19 cellular contexts compared by ENCODE assay signal in genomic region chr2:7950035-7950612, GRCh38.
A peak's percentile ranks its signal among the peaks of the same experiment; 100 is the strongest.
DNase-seq lines count a peak whose midpoint lies in the region; ATAC-seq, FAIRE-seq and TF ChIP-seq lines count a peak whose summit lies in the region.
"Had no signal": no experiment of that assay in that cellular context is flagged by ENCODE, and none has a peak within 500 bp of the region (broad histone marks: within the 10 kb centered on the region; RNA-seq: fewer than 3 reads in every experiment).

No MANE protein-coding gene starts in this region.

- H3K9ac ChIP-seq in astrocyte (ENCODE audit: low read length): no peak overlapping the region
- H3K9ac ChIP-seq in skeletal muscle satellite cell (ENCODE audit: low read depth, low read length): peak overlapping the region; percentile 48

- no peak overlapping the region for H3K4me2 ChIP-seq in astrocyte (ENCODE audit: low read length)
- H3K4me2 ChIP-seq in skeletal muscle satellite cell (ENCODE audit: low read length): peak overlapping the region; percentile 51
- H3K4me2 ChIP-seq: PC-9 had no signal

- no peaks in the 10 kb centered on the region for H3K36me3 Mint-ChIP-seq in astrocyte (ENCODE audit: low read depth, unreplicated experiment)

- H3K27me3 Mint-ChIP-seq in astrocyte (ENCODE audit: low read depth, unreplicated experiment): peaks cover 6% of the 10 kb centered on the region

- 67% methylated on average over 10 of the region's 13 CpGs for WGBS in right lobe of liver (ENCODE audit: insufficient coverage, low coverage, low lambda C conversion rate, missing lambda C conversion rate)

- no peak overlapping the region for H2AFZ ChIP-seq in astrocyte (ENCODE audit: low read depth, low read length)
- H2AFZ ChIP-seq: PC-9 had no signal

- no peak for TF ChIP-seq POLR2A in right lobe of liver (IDR thresholded peaks at IDR 0.05)

- H3K27ac ChIP-seq in astrocyte (ENCODE audit: low read depth, low read length): no peak overlapping the region
- no peak overlapping the region for H3K27ac ChIP-seq in right lobe of liver
- H3K27ac ChIP-seq: PC-9 had no signal

- TF ChIP-seq CTCF in astrocyte (IDR thresholded peaks at IDR 0.05; ENCODE audit: insufficient read depth, low read depth, low read length): no peak
- no peak for TF ChIP-seq CTCF in foreskin fibroblast (IDR thresholded peaks at IDR 0.05; ENCODE audit: low read depth, low read length)
- TF ChIP-seq CTCF in right lobe of liver (IDR thresholded peaks at IDR 0.05): no peak

- H3K27ac Mint-ChIP-seq in astrocyte (ENCODE audit: unreplicated experiment): no peak overlapping the region

- FAIRE-seq in astrocyte (lab: Jason Lieb, UNC): no peak
- FAIRE-seq: A204.1 had no signal

- no peaks in the 10 kb centered on the region for H3K27me3 ChIP-seq in astrocyte (ENCODE audit: insufficient read depth, low read length)
- H3K27me3 ChIP-seq in skeletal muscle satellite cell (ENCODE audit: control insufficient read depth, insufficient read depth, low read length): peaks cover 10% of the 10 kb centered on the region
- no peaks in the 10 kb centered on the region for H3K27me3 ChIP-seq in right lobe of liver

- DNase-seq in AG20443 (ENCODE audit: low spot score) (peak; percentile 61), astrocyte (ENCODE audit: low read depth) (peak; percentile 14), foreskin fibroblast (peak; percentile 8 to 32), right lobe of liver (no peak)
- no peak for DNase-seq in activated naive CD4-positive, alpha-beta T cell (lab: John Stamatoyannopoulos, UW)
- DNase-seq: AML-193, DMS79, GDM1, GOT3, KG1, NCI-H1092 treated with DMSO at 0.1 percent for 48 hours, NCI-H1694, NCI-H2107, NCI-H69, PC-9 had no signal

- H3K4me3 Mint-ChIP-seq in astrocyte (ENCODE audit: unreplicated experiment): no peak overlapping the region

- no peaks in the 10 kb centered on the region for H3K4me1 Mint-ChIP-seq in astrocyte (ENCODE audit: low read depth, unreplicated experiment)

- no peaks in the 10 kb centered on the region for H4K20me1 ChIP-seq in astrocyte (ENCODE audit: insufficient read depth, low read length)

- no peaks in the 10 kb centered on the region for H3K9me3 Mint-ChIP-seq in astrocyte (ENCODE audit: unreplicated experiment)

- H3K36me3 ChIP-seq in astrocyte (ENCODE audit: insufficient read depth, low read length) (no peaks in the 10 kb centered on the region), skeletal muscle satellite cell (ENCODE audit: insufficient read depth, low read length) (no peaks in the 10 kb centered on the region), right lobe of liver (no peaks in the 10 kb centered on the region)

- H3K4me1 ChIP-seq in astrocyte (ENCODE audit: insufficient read depth, low read length) (no peaks in the 10 kb centered on the region), skeletal muscle satellite cell (ENCODE audit: control insufficient read depth, insufficient read depth, low read length) (peaks cover 6% of the 10 kb centered on the region), right lobe of liver (no peaks in the 10 kb centered on the region)

- H3K4me3 ChIP-seq in astrocyte (ENCODE audit: insufficient read depth, low read depth, low read length): no peak overlapping the region
- H3K4me3 ChIP-seq in foreskin fibroblast (ENCODE audit: low read depth in 1 of 2, low read length in 2 of 2): no peak overlapping the region
- H3K4me3 ChIP-seq in skeletal muscle satellite cell (ENCODE audit: low read length): no peak overlapping the region
- no peak overlapping the region for H3K4me3 ChIP-seq in right lobe of liver
- H3K4me3 ChIP-seq: PC-9 had no signal

- ATAC-seq in right lobe of liver (no peak), HG03432 (IDR thresholded peaks at IDR 0.05; ENCODE audit: unreplicated experiment) (no peak), HG02759 (IDR thresholded peaks at IDR 0.05; ENCODE audit: unreplicated experiment) (no peak)

- intact Hi-C loops in right lobe of liver (cut with DNase I): no loop called here

- H3K9me3 ChIP-seq in astrocyte (ENCODE audit: insufficient read depth, low read depth, low read length) (no peaks in the 10 kb centered on the region), skeletal muscle satellite cell (replicated peaks; ENCODE audit: low read length) (no peaks in the 10 kb centered on the region), right lobe of liver (no peaks in the 10 kb centered on the region)

- no peaks in the 10 kb centered on the region for H3K79me2 ChIP-seq in astrocyte (ENCODE audit: insufficient read depth, low read length)

Comparison
In these comparisons a context has a peak if more than half of its experiments do, and no peak if none do; other contexts are left out.
1. DNase-seq: peak in AG20443 (single experiment), astrocyte (single experiment) and foreskin fibroblast (2 of 2); none in right lobe of liver (0 of 3) and activated naive CD4-positive, alpha-beta T cell (0 of 4).